ENCODE assay signal across 8 cellular contexts in the genomic region with DNA sequence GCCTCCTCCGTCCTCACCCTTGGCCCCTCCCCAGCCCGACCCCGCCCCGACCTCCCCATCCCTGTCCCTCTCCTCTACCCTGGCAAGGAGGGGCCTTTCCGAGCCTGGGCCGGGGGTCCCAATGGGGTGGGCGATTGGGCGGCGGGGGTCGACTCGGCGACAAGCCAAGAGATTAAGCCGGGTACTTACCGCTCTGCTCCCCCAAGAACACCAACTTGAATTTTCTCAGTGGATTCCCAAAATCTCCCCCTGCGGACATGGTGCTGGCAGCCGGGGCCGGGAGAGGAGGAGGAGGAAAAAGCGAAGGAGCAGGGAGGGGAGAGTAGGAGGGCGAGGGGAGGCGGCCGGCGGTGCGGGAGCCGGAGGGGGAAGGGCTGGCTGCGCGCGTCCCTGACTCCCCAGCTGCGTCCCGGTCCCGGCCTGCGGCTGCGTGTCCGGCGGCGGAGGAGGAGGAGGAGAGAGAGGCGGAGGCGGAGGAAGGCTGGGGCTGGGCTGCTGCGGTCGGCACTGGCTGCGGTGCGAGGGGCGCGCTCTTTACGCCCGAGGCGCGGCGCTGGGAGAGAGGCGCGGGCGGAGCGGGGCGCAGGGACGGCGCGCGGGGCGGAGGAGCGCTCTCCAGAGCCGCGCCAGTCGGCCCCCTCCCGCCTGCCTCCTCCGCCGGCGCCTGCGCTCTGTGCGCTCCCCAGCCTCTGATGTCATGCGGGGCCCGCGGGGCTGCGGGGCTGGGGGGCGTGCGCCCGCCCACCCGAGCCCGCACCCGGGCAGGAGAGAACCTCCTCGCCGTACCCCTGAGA. TPM values are rescaled to one million over a fixed set of nuclear protein-coding genes. Genes with fewer than 3 reads are reported as not detected.
DNase-seq lines count a peak whose midpoint lies in the region; ATAC-seq, FAIRE-seq and TF ChIP-seq lines count a peak whose summit lies in the region.

A gene (minus strand): TSS at position 675 of the 794 bp plus-strand sequence. CDS start 416 bp downstream, at position 259.

- TF ChIP-seq CTCF in GM20000 (IDR thresholded peaks at IDR 0.05; ENCODE audit: extremely low read depth, missing control alignments) (no peak), keratinocyte (optimal IDR thresholded peaks at IDR 0.05 in 1 of 3, IDR thresholded peaks at IDR 0.05 in 1 of 3, conservative IDR thresholded peaks at IDR 0.05 in 1 of 3; ENCODE audit: extremely low read depth in 1 of 3, insufficient read depth in 2 of 3, low read length in 3 of 3) (no peak)

- H3K4me3 ChIP-seq in BLaER1 treated with 17β-estradiol and CSF1 and Interleukin-3, amounts not matched to agents 10 nM and 100 nM, result peak within 1 kb of the TSS; percentile 59 to 76 (median 68)
- peak within 1 kb of the TSS; percentile 56 to 73 (median 61) for H3K4me3 ChIP-seq in keratinocyte (ENCODE audit: control insufficient read depth in 2 of 3, extremely low read depth in 1 of 3, insufficient read depth in 2 of 3, low read depth in 1 of 3, low read length in 3 of 3)
- peak within 1 kb of the TSS; percentile 40 to 64 (median 50) for H3K4me3 ChIP-seq in skin epidermis

- H3K9me3 ChIP-seq in BLaER1 treated with 17β-estradiol and CSF1 and Interleukin-3, amounts not matched to agents 10 nM and 100 nM (replicated peaks in 1 of 11), result no peaks in the 10 kb centered on the region
- no peaks in the 10 kb centered on the region for H3K9me3 ChIP-seq in keratinocyte (ENCODE audit: control insufficient read depth, low read depth, low read length)

- no peaks in the 10 kb centered on the region for H3K9me1 ChIP-seq in keratinocyte (ENCODE audit: control insufficient read depth, extremely low read depth, insufficient read depth, low read length)

- peaks cover 35 to 51% (median 42%) of the 10 kb centered on the region in 11 experiments for H3K27me3 ChIP-seq in BLaER1 treated with 17β-estradiol and CSF1 and Interleukin-3, amounts not matched to agents 10 nM and 100 nM
- peaks cover 50% of the 10 kb centered on the region for H3K27me3 ChIP-seq in keratinocyte (ENCODE audit: control insufficient read depth, extremely low read depth, insufficient read depth, low read length)

- H3K27ac ChIP-seq in BLaER1 treated with 17β-estradiol and CSF1 and Interleukin-3, amounts not matched to agents 10 nM and 100 nM, result no peak within 1 kb of the TSS
- H3K27ac ChIP-seq in keratinocyte (ENCODE audit: control insufficient read depth, insufficient read depth, low read length) (no peak within 1 kb of the TSS), skin epidermis (peak within 1 kb of the TSS in 4 of 21 experiments; percentile 9 to 52 (median 26))

- no peaks in the 10 kb centered on the region for H3K36me3 ChIP-seq in BLaER1 treated with 17β-estradiol and CSF1 and Interleukin-3, amounts not matched to agents 10 nM and 100 nM
- H3K36me3 ChIP-seq in keratinocyte (ENCODE audit: control insufficient read depth in 2 of 2, extremely low read depth in 1 of 2, insufficient read depth in 2 of 2, low read length in 2 of 2), result no peaks in the 10 kb centered on the region

- peak within 1 kb of the TSS; percentile 90 to 97 (median 94) for H3K4me2 ChIP-seq in BLaER1 treated with 17β-estradiol and CSF1 and Interleukin-3, amounts not matched to agents 10 nM and 100 nM
- peak within 1 kb of the TSS; percentile 67 for H3K4me2 ChIP-seq in keratinocyte (ENCODE audit: control insufficient read depth, extremely low read depth, insufficient read depth, low read depth, low read length)

- dilution Hi-C loops in keratinocyte (cut with MboI; ENCODE audit: extremely low pct_ligation_motif_present, low sequenced_read_pairs), result no loop called here

- peaks cover 0 to 5% (median 0%) of the 10 kb centered on the region in 10 experiments; a peak in 3 of 20 replicates for H3K4me1 ChIP-seq in BLaER1 treated with 17β-estradiol and CSF1 and Interleukin-3, amounts not matched to agents 10 nM and 100 nM
- no peaks in the 10 kb centered on the region for H3K4me1 ChIP-seq in keratinocyte (ENCODE audit: control insufficient read depth, extremely low read depth, insufficient read depth, low read length)

- no peaks in the 10 kb centered on the region for H3K79me2 ChIP-seq in keratinocyte (ENCODE audit: control insufficient read depth, insufficient read depth, low read length)

- no peak for FAIRE-seq in keratinocyte (lab: Jason Lieb, UNC)

- no peak for ATAC-seq in HG02763 (IDR thresholded peaks at IDR 0.05; ENCODE audit: unreplicated experiment)

- peak; percentile 74 for DNase-seq in GM20000 (ENCODE audit: low spot score)
- peak; percentile 3 for DNase-seq in NOMO-1 treated with dmso at 0.1 percent for 144 hours (lab: John Stamatoyannopoulos, UW; ENCODE audit: unreplicated experiment)
- DNase-seq in cerebellum (ENCODE audit: low spot score), result peak; percentile 92
- DNase-seq in keratinocyte (ENCODE audit: low read depth, low spot score), result no peak
- DNase-seq in NCI-H187 treated with DMSO at 0.1 percent for 48 hours (lab: John Stamatoyannopoulos, UW), result no peak

- peak within 1 kb of the TSS; percentile 65 for H2AFZ ChIP-seq in keratinocyte (ENCODE audit: control insufficient read depth, low read length)

- peaks cover 0 to 15% (median 0%) of the 10 kb centered on the region in 11 experiments; a peak in 6 of 22 replicates for H4K20me1 ChIP-seq in BLaER1 treated with 17β-estradiol and CSF1 and Interleukin-3, amounts not matched to agents 10 nM and 100 nM
- no peaks in the 10 kb centered on the region for H4K20me1 ChIP-seq in keratinocyte (ENCODE audit: control insufficient read depth, extremely low read depth, insufficient read depth, low read length)

- peak within 1 kb of the TSS; percentile 35 to 74 (median 61); a peak in 21 of 22 replicates for H3K9ac ChIP-seq in BLaER1 treated with 17β-estradiol and CSF1 and Interleukin-3, amounts not matched to agents 10 nM and 100 nM
- H3K9ac ChIP-seq in keratinocyte (ENCODE audit: control insufficient read depth, extremely low read depth, insufficient read depth, low read length), result peak within 1 kb of the TSS; percentile 31

RNA-seq across cellular contexts. Expression of the gene that starts here (rescaled TPM):
- total RNA-seq in cerebellum, result 50.9 TPM
- polyA plus RNA-seq in keratinocyte, result 2.2 to 5.5 TPM (median 2.9 TPM) in 3 replicates
- 2.1 TPM for polyA plus RNA-seq in keratinocyte (2011; ENCODE audit: low read depth)
- polyA plus RNA-seq in keratinocyte (2011; cell fraction: cytosol; rRNA removed), result 5.9 and 6.5 TPM in 2 replicates
- polyA plus RNA-seq in keratinocyte (2011; cell fraction: nucleus; rRNA removed), result 6.3 and 7.9 TPM in 2 replicates
- polyA plus RNA-seq in keratinocyte (2012; ENCODE audit: low replicate concordance), result 1.6 and 4.3 TPM in 2 replicates
- polyA minus RNA-seq in keratinocyte, result 2.0 to 9.2 TPM (median 6.3 TPM) in 3 replicates
- polyA minus RNA-seq in keratinocyte (2011; cell fraction: cytosol; rRNA and poly(A)+ RNA removed), result 2.7 TPM
- 3.4 and 4.8 TPM in 2 replicates for polyA minus RNA-seq in keratinocyte (2011; cell fraction: nucleus; rRNA and poly(A)+ RNA removed)

Comparison
In these comparisons a context has a peak if more than half of its experiments do, and no peak if none do; other contexts are left out.
1. DNase-seq: peak in GM20000 (single experiment), NOMO-1 treated with dmso at 0.1 percent for 144 hours (single experiment) and cerebellum (single experiment); none in keratinocyte (single experiment) and NCI-H187 treated with DMSO at 0.1 percent for 48 hours (single experiment).
2. Peak in every context shown above with its lines, with median percentiles within 50 percentile points of each other: H3K4me3 ChIP-seq.